Comparison of ENCODE assay signal across 1 cellular context in the genomic region with DNA sequence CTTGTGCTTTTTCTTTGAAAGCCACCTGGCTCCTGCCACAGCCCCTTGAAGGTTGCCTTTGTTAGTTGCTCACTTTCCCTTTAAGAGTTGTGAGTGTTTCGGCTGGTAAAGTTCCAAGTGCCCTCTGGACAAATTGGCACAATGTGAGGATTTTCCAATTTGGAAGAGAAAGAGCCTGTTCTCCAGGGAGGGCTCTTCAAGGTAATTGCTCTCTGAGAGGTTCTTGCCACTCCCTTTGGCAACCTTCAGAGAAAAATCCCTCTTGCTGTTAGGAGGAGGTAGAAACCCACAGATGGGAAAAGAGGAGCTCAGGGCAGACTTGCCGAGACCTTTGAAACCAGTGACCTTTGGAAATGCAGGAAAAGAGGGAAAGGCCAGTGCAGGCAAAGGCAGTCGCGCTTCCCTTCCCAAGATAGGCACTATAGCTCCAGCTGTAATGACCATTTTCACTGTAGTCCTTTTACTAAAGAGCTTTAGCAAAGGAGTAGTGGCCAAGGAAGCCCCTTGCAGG.
TF ChIP-seq lines count a peak whose summit lies in the region.

No MANE protein-coding gene starts in this region.

TF ChIP-seq in K562, 482 proteins besides CTCF, POLR2A, EP300 and RAD21:
- TF ChIP-seq ZBTB1 (CRISPR knock-in tag; IDR thresholded peaks at IDR 0.05; ENCODE audit: borderline replicate concordance, low read depth) (no peak), JUND (IDR thresholded peaks at IDR 0.05; ENCODE audit: borderline replicate concordance, low read depth, low read length) (no peak), JUND (tag; IDR thresholded peaks at IDR 0.05; ENCODE audit: borderline replicate concordance, low read depth, low read length) (no peak), TCF7 (IDR thresholded peaks at IDR 0.05; ENCODE audit: borderline replicate concordance) (no peak), BACH1 (tag; IDR thresholded peaks at IDR 0.05) (no peak), L3MBTL2 (IDR thresholded peaks at IDR 0.05) (no peak), CREB1 (IDR thresholded peaks at IDR 0.05) (no peak), CREB1 (CRISPR knock-in tag; IDR thresholded peaks at IDR 0.05) (no peak), XRCC3 (IDR thresholded peaks at IDR 0.05) (no peak), KLF16 (IDR thresholded peaks at IDR 0.05) (no peak), PHF8 (IDR thresholded peaks at IDR 0.05; ENCODE audit: borderline replicate concordance, low read length) (no peak)
- TF ChIP-seq, protein P1, sequence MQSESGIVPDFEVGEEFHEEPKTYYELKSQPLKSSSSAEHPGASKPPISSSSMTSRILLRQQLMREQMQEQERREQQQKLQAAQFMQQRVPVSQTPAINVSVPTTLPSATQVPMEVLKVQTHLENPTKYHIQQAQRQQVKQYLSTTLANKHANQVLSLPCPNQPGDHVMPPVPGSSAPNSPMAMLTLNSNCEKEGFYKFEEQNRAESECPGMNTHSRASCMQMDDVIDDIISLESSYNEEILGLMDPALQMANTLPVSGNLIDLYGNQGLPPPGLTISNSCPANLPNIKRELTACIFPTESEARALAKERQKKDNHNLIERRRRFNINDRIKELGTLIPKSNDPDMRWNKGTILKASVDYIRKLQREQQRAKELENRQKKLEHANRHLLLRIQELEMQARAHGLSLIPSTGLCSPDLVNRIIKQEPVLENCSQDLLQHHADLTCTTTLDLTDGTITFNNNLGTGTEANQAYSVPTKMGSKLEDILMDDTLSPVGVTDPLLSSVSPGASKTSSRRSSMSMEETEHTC (IDR thresholded peaks at IDR 0.05) = no peak
- TF ChIP-seq, protein P2, sequence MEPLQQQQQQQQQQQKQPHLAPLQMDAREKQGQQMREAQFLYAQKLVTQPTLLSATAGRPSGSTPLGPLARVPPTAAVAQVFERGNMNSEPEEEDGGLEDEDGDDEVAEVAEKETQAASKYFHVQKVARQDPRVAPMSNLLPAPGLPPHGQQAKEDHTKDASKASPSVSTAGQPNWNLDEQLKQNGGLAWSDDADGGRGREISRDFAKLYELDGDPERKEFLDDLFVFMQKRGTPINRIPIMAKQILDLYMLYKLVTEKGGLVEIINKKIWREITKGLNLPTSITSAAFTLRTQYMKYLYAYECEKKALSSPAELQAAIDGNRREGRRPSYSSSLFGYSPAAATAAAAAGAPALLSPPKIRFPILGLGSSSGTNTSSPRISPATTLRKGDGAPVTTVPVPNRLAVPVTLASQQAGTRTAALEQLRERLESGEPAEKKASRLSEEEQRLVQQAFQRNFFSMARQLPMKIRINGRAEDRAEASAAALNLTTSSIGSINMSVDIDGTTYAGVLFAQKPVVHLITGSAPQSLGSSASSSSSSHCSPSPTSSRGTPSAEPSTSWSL (CRISPR knock-in tag; IDR thresholded peaks at IDR 0.05; ENCODE audit: borderline replicate concordance) = no peak
- TF ChIP-seq, protein P3, sequence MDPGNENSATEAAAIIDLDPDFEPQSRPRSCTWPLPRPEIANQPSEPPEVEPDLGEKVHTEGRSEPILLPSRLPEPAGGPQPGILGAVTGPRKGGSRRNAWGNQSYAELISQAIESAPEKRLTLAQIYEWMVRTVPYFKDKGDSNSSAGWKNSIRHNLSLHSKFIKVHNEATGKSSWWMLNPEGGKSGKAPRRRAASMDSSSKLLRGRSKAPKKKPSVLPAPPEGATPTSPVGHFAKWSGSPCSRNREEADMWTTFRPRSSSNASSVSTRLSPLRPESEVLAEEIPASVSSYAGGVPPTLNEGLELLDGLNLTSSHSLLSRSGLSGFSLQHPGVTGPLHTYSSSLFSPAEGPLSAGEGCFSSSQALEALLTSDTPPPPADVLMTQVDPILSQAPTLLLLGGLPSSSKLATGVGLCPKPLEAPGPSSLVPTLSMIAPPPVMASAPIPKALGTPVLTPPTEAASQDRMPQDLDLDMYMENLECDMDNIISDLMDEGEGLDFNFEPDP (CRISPR knock-in tag; IDR thresholded peaks at IDR 0.05) = no peak
- TF ChIP-seq, protein P4, sequence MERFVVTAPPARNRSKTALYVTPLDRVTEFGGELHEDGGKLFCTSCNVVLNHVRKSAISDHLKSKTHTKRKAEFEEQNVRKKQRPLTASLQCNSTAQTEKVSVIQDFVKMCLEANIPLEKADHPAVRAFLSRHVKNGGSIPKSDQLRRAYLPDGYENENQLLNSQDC (CRISPR knock-in tag; IDR thresholded peaks at IDR 0.05) = no peak
TF ChIP-seq in K562: peak in this region for 0.
